Comparison of ENCODE assay signal across 1 cellular context in genomic region chr11:46249103-46249942, GRCh38.
TF ChIP-seq lines count a peak whose summit lies in the region.

No MANE protein-coding gene starts in this region.

TF ChIP-seq in K562, 482 proteins besides CTCF, POLR2A, EP300 and RAD21 (continued from another document and continues in another):
- TF ChIP-seq, protein P1, sequence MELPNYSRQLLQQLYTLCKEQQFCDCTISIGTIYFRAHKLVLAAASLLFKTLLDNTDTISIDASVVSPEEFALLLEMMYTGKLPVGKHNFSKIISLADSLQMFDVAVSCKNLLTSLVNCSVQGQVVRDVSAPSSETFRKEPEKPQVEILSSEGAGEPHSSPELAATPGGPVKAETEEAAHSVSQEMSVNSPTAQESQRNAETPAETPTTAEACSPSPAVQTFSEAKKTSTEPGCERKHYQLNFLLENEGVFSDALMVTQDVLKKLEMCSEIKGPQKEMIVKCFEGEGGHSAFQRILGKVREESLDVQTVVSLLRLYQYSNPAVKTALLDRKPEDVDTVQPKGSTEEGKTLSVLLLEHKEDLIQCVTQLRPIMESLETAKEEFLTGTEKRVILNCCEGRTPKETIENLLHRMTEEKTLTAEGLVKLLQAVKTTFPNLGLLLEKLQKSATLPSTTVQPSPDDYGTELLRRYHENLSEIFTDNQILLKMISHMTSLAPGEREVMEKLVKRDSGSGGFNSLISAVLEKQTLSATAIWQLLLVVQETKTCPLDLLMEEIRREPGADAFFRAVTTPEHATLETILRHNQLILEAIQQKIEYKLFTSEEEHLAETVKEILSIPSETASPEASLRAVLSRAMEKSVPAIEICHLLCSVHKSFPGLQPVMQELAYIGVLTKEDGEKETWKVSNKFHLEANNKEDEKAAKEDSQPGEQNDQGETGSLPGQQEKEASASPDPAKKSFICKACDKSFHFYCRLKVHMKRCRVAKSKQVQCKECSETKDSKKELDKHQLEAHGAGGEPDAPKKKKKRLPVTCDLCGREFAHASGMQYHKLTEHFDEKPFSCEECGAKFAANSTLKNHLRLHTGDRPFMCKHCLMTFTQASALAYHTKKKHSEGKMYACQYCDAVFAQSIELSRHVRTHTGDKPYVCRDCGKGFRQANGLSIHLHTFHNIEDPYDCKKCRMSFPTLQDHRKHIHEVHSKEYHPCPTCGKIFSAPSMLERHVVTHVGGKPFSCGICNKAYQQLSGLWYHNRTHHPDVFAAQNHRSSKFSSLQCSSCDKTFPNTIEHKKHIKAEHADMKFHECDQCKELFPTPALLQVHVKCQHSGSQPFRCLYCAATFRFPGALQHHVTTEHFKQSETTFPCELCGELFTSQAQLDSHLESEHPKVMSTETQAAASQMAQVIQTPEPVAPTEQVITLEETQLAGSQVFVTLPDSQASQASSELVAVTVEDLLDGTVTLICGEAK (IDR thresholded peaks at IDR 0.05), result peak; percentile 62
- TF ChIP-seq, protein P1 (CRISPR knock-in tag; IDR thresholded peaks at IDR 0.05), result no peak
- no peak for TF ChIP-seq SMC3 (conservative IDR thresholded peaks at IDR 0.05; ENCODE audit: insufficient read depth, low read depth, low read length)
- no peak for TF ChIP-seq ZNF445 (CRISPR knock-in tag; IDR thresholded peaks at IDR 0.05; ENCODE audit: low read depth)
- TF ChIP-seq ZNF583 (CRISPR knock-in tag; IDR thresholded peaks at IDR 0.05), result no peak
- TF ChIP-seq ZNF133 (CRISPR knock-in tag; IDR thresholded peaks at IDR 0.05), result no peak
- TF ChIP-seq ZNF668 (CRISPR knock-in tag; IDR thresholded peaks at IDR 0.05), result no peak
- TF ChIP-seq NFIX (CRISPR knock-in tag; IDR thresholded peaks at IDR 0.05; ENCODE audit: low read depth), result no peak
- TF ChIP-seq, protein P2, sequence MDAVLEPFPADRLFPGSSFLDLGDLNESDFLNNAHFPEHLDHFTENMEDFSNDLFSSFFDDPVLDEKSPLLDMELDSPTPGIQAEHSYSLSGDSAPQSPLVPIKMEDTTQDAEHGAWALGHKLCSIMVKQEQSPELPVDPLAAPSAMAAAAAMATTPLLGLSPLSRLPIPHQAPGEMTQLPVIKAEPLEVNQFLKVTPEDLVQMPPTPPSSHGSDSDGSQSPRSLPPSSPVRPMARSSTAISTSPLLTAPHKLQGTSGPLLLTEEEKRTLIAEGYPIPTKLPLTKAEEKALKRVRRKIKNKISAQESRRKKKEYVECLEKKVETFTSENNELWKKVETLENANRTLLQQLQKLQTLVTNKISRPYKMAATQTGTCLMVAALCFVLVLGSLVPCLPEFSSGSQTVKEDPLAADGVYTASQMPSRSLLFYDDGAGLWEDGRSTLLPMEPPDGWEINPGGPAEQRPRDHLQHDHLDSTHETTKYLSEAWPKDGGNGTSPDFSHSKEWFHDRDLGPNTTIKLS (IDR thresholded peaks at IDR 0.05; ENCODE audit: borderline replicate concordance, low read depth), result peak; percentile 66
- TF ChIP-seq MYBL2 (IDR thresholded peaks at IDR 0.05; ENCODE audit: low read depth), result no peak
- no peak for TF ChIP-seq MYBL2 (CRISPR knock-in tag; IDR thresholded peaks at IDR 0.05; ENCODE audit: borderline replicate concordance)
- no peak for TF ChIP-seq ARHGAP35 (IDR thresholded peaks at IDR 0.05; ENCODE audit: partially characterized antibody)
- TF ChIP-seq ZNF239 (CRISPR knock-in tag; IDR thresholded peaks at IDR 0.05), result no peak
- TF ChIP-seq YY1 (IDR thresholded peaks at IDR 0.05; ENCODE audit: borderline replicate concordance in 1 of 3, control insufficient read depth in 1 of 3, extremely low read depth in 1 of 3, insufficient read depth in 3 of 3, insufficient read length in 1 of 3, insufficient replicate concordance in 2 of 3, low read depth in 1 of 3, low read length in 2 of 3), result peak in 2 of 3 experiments; percentile 75 to 88
- TF ChIP-seq NFRKB (IDR thresholded peaks at IDR 0.05; ENCODE audit: low read depth), result peak; percentile 10
- no peak for TF ChIP-seq FOS (IDR thresholded peaks at IDR 0.05; ENCODE audit: extremely low read depth, insufficient read length)
- TF ChIP-seq PBX2 (CRISPR knock-in tag; IDR thresholded peaks at IDR 0.05; ENCODE audit: low read depth), result no peak
- peak; percentile 92 for TF ChIP-seq PBX2 (tag; conservative IDR thresholded peaks at IDR 0.05; ENCODE audit: low read depth)
- no peak for TF ChIP-seq STAT5B (CRISPR knock-in tag; IDR thresholded peaks at IDR 0.05)
- TF ChIP-seq MTF1 (CRISPR knock-in tag; IDR thresholded peaks at IDR 0.05; ENCODE audit: borderline replicate concordance), result no peak
- 0 out of 2 replicates have a peak, but pooled peaks have one; percentile 33 for TF ChIP-seq CREB3 (tag; conservative IDR thresholded peaks at IDR 0.05; ENCODE audit: low read depth)
- no peak for TF ChIP-seq ZNF232 (CRISPR knock-in tag; IDR thresholded peaks at IDR 0.05)
- TF ChIP-seq ETS2 (tag; IDR thresholded peaks at IDR 0.05; ENCODE audit: borderline replicate concordance, poor library complexity, severe bottlenecking), result no peak
- peak; percentile 79 to 85 for TF ChIP-seq SIX5 (IDR thresholded peaks at IDR 0.05; ENCODE audit: borderline replicate concordance in 1 of 2, insufficient read depth in 1 of 2, low read depth in 1 of 2, low read length in 2 of 2)
- 0 out of 4 replicates have a peak, but pooled peaks of 1 of the 2 experiments have one; percentile 60 for TF ChIP-seq SRF (CRISPR knock-in tag; IDR thresholded peaks at IDR 0.05)
- TF ChIP-seq, protein P3, sequence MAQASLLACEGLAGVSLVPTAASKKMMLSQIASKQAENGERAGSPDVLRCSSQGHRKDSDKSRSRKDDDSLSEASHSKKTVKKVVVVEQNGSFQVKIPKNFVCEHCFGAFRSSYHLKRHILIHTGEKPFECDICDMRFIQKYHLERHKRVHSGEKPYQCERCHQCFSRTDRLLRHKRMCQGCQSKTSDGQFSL (CRISPR knock-in tag; IDR thresholded peaks at IDR 0.05), result no peak
- TF ChIP-seq, protein P3 (tag; IDR thresholded peaks at IDR 0.05), result no peak; a peak in 1 of 4 replicates
- TF ChIP-seq NR4A1 (CRISPR knock-in tag; IDR thresholded peaks at IDR 0.05), result no peak
- 0 out of 2 replicates have a peak, but pooled peaks have one; percentile 13 for TF ChIP-seq NR4A1 (tag; IDR thresholded peaks at IDR 0.05)
- peak; percentile 53; the same call in 1 of the 2 replicates for TF ChIP-seq NFE2 (IDR thresholded peaks at IDR 0.05; ENCODE audit: low read depth)
- TF ChIP-seq MEIS2 (IDR thresholded peaks at IDR 0.05; ENCODE audit: partially characterized antibody), result peak; percentile 47
- no peak for TF ChIP-seq ZNF76 (CRISPR knock-in tag; IDR thresholded peaks at IDR 0.05; ENCODE audit: borderline replicate concordance)
- TF ChIP-seq HDAC2 (IDR thresholded peaks at IDR 0.05), result no peak; the same call in 1 of the 2 replicates
- TF ChIP-seq ZNF57 (CRISPR knock-in tag; IDR thresholded peaks at IDR 0.05), result no peak
- TF ChIP-seq STAT6 (CRISPR knock-in tag; IDR thresholded peaks at IDR 0.05), result no peak
- peak; percentile 71 for TF ChIP-seq NFYB (IDR thresholded peaks at IDR 0.05; ENCODE audit: extremely low read depth, insufficient read length)
- TF ChIP-seq ZNF384 (IDR thresholded peaks at IDR 0.05; ENCODE audit: low read depth, low read length), result peak; percentile 97
- no peak for TF ChIP-seq SNAPC5 (CRISPR knock-in tag; IDR thresholded peaks at IDR 0.05)
- peak in 1 of 2 experiments; percentile 22; a peak in 1 of 4 replicates for TF ChIP-seq RCOR1 (IDR thresholded peaks at IDR 0.05; ENCODE audit: borderline replicate concordance in 1 of 2, low read depth in 2 of 2, low read length in 2 of 2)
- no peak for TF ChIP-seq ZC3H11A (IDR thresholded peaks at IDR 0.05; ENCODE audit: low read depth, low read length)
- no peak for TF ChIP-seq ZFP1 (CRISPR knock-in tag; IDR thresholded peaks at IDR 0.05)
- TF ChIP-seq, protein P4, sequence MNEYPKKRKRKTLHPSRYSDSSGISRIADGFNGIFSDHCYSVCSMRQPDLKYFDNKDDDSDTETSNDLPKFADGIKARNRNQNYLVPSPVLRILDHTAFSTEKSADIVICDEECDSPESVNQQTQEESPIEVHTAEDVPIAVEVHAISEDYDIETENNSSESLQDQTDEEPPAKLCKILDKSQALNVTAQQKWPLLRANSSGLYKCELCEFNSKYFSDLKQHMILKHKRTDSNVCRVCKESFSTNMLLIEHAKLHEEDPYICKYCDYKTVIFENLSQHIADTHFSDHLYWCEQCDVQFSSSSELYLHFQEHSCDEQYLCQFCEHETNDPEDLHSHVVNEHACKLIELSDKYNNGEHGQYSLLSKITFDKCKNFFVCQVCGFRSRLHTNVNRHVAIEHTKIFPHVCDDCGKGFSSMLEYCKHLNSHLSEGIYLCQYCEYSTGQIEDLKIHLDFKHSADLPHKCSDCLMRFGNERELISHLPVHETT (CRISPR knock-in tag; conservative IDR thresholded peaks at IDR 0.05 in 1 of 2, IDR thresholded peaks at IDR 0.05 in 1 of 2), result 0 out of 4 replicates have a peak, but pooled peaks of 1 of the 2 experiments have one; percentile 32
- 0 out of 2 replicates have a peak, but pooled peaks have one; percentile 21 for TF ChIP-seq NBN (IDR thresholded peaks at IDR 0.05; ENCODE audit: low read depth)
- no peak for TF ChIP-seq HNRNPLL (IDR thresholded peaks at IDR 0.05; ENCODE audit: low read depth, low read length, poor library complexity, severe bottlenecking)
- TF ChIP-seq GABPA (tag; conservative IDR thresholded peaks at IDR 0.05; ENCODE audit: low read depth), result peak; percentile 62
- no peak for TF ChIP-seq SRSF3 (IDR thresholded peaks at IDR 0.05; ENCODE audit: insufficient read depth, low read length)
